In the genomic region with DNA sequence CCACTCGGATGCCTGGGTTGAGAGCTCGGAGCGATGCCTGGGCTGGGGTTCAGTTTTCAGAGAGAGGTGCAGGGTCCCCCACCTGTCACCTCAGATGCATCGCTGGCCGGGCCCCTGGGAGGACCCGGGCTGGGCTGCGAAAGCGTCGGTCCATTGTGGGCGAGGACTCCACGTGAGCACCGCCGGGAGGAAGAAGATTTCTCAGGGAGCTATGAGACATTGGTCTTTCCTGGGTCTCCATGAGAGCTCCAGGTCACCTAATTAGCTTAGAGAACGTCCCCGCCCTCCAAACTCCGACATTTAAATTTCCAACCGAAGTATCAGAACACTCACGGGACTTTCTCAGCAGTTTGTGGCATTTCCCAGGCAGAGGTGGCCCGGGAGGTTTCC, we compare ENCODE assay signal across 11 cellular contexts. TPM values are rescaled to one million over a fixed set of nuclear protein-coding genes. Genes with fewer than 3 reads are reported as not detected.
DNase-seq lines count a peak whose midpoint lies in the region; ATAC-seq and TF ChIP-seq lines count a peak whose summit lies in the region.
"Had no signal": no experiment of that assay in that cellular context is flagged by ENCODE, and none has a peak within 500 bp of the region (broad histone marks: within the 10 kb centered on the region; RNA-seq: fewer than 3 reads in every experiment).

No MANE protein-coding gene starts in this region.

- no peak for TF ChIP-seq CTCF in foreskin fibroblast (IDR thresholded peaks at IDR 0.05; ENCODE audit: low read depth, low read length)
- no peak for TF ChIP-seq CTCF in psoas muscle (IDR thresholded peaks at IDR 0.05)

- H3K4me3 ChIP-seq in CD4-positive, alpha-beta memory T cell (ENCODE audit: low read length in 2 of 2), result no peak overlapping the region
- peak overlapping the region; percentile 51 for H3K4me3 ChIP-seq in HUES64 (ENCODE audit: low read length)
- peak overlapping the region; percentile 22 to 56 for H3K4me3 ChIP-seq in foreskin fibroblast (ENCODE audit: low read depth in 1 of 2, low read length in 2 of 2)
- H3K4me3 ChIP-seq in psoas muscle, result peak overlapping the region; percentile 47
- H3K4me3 ChIP-seq: MG63 had no signal

- peaks cover 5 to 9% (median 7%) of the 10 kb centered on the region in 4 donors for H3K4me1 Mint-ChIP-seq in CD4-positive, alpha-beta memory T cell

- peak overlapping the region in 7 of 8 donors; percentile 13 to 69 (median 59) for H3K4me3 Mint-ChIP-seq in CD4-positive, alpha-beta memory T cell

- no peak overlapping the region for H3K27ac ChIP-seq in CD4-positive, alpha-beta memory T cell (ENCODE audit: low read depth, low read length)
- H3K27ac ChIP-seq in HUES64 (ENCODE audit: low read depth, low read length) (no peak overlapping the region), psoas muscle (no peak overlapping the region)

- WGBS in HUES64, result 3% methylated on average over 19 of the region's 19 CpGs
- WGBS in psoas muscle, 3 donors, result 9 to 21% (median 20%) methylated on average over 19 of the region's 19 CpGs

- peaks cover 4% of the 10 kb centered on the region for H3K4me1 ChIP-seq in CD4-positive, alpha-beta memory T cell (ENCODE audit: insufficient read depth, low read length)
- H3K4me1 ChIP-seq in HUES64 (ENCODE audit: insufficient read depth, low read length) (peaks cover 4% of the 10 kb centered on the region; the same call in 1 of the 2 replicates), psoas muscle (no peaks in the 10 kb centered on the region)

- ATAC-seq in psoas muscle, result no peak
- no peak for ATAC-seq in GM21528 (IDR thresholded peaks at IDR 0.05; ENCODE audit: low FRiP score, unreplicated experiment)

- H3K36me3 Mint-ChIP-seq in CD4-positive, alpha-beta memory T cell, result peaks cover 2 to 14% of the 10 kb centered on the region in 2 donors

- 0 out of 2 replicates have a peak overlapping the region, but pooled peaks have one; percentile 15 for H3K9ac ChIP-seq in HUES64 (ENCODE audit: low read depth, low read length)
- H3K9ac ChIP-seq: SK-N-SH had no signal

- no peak for DNase-seq in CD4-positive, alpha-beta memory T cell
- no peak for DNase-seq in foreskin fibroblast
- DNase-seq in psoas muscle, result no peak
- no peak for DNase-seq in HT-29 (ENCODE audit: low spot score)
- DNase-seq in HPDE6-E6E7 (ENCODE audit: extremely low spot score), result no peak
- no peak for DNase-seq in occipital lobe (lab: John Stamatoyannopoulos, UW)
- DNase-seq: MG63, NCI-H524 treated with DMSO at 0.1 percent for 48 hours, SK-N-SH had no signal

- H3K9me3 Mint-ChIP-seq in CD4-positive, alpha-beta memory T cell, result peaks cover 0 to 4% (median 0%) of the 10 kb centered on the region in 8 donors

- intact Hi-C loops in CD4-positive, alpha-beta memory T cell (cut with micrococcal nuclease), result no loop called here
- intact Hi-C loops in psoas muscle (cut with DNase I), result no loop called here

- POLR2A ChIA-PET in CD4-positive, alpha-beta memory T cell (lab: Charles Lee; ENCODE audit: partially characterized antibody), result no interaction called here

- no peaks in the 10 kb centered on the region for H3K9me3 ChIP-seq in CD4-positive, alpha-beta memory T cell (ENCODE audit: control insufficient read depth in 1 of 2, low read length in 2 of 2)
- H3K9me3 ChIP-seq in HUES64 (ENCODE audit: insufficient read depth, low read depth, low read length) (no peaks in the 10 kb centered on the region), psoas muscle (no peaks in the 10 kb centered on the region)
- H3K9me3 ChIP-seq: MG63, SK-N-SH had no signal

- H3K27me3 Mint-ChIP-seq in CD4-positive, alpha-beta memory T cell, result peaks cover 14 to 20% of the 10 kb centered on the region in 2 donors

- no peaks in the 10 kb centered on the region for H3K27me3 ChIP-seq in CD4-positive, alpha-beta memory T cell (ENCODE audit: insufficient read depth, low read length)
- peaks cover 64% of the 10 kb centered on the region for H3K27me3 ChIP-seq in HUES64 (ENCODE audit: insufficient read depth, low read length)
- H3K27me3 ChIP-seq in psoas muscle (ENCODE audit: insufficient read depth in 3 of 3, low read length in 2 of 3), result peaks cover 0 to 32% (median 12%) of the 10 kb centered on the region in 3 donors
- H3K27me3 ChIP-seq: MG63 had no signal

- CTCF ChIA-PET in CD4-positive, alpha-beta memory T cell (lab: Charles Lee; ENCODE audit: partially characterized antibody), result interaction anchor here (0.6 kb wide), 1 partner anchor 63 kb away, joined by 3 read pairs; no protein-coding TSS in a partner anchor

- no peaks in the 10 kb centered on the region for H3K36me3 ChIP-seq in CD4-positive, alpha-beta memory T cell (ENCODE audit: insufficient read depth, low read length)
- no peaks in the 10 kb centered on the region for H3K36me3 ChIP-seq in HUES64 (ENCODE audit: insufficient read depth, low read length)
- H3K36me3 ChIP-seq in psoas muscle (ENCODE audit: insufficient read depth in 1 of 2, low read depth in 1 of 2), result no peaks in the 10 kb centered on the region
- H3K36me3 ChIP-seq: MG63 had no signal

- H3K27ac Mint-ChIP-seq in CD4-positive, alpha-beta memory T cell, result no peak overlapping the region

RNA-seq across cellular contexts. Expression of gene FBLN7, which starts 2.2 kb away (rescaled TPM):
- 10 to 100 TPM; 34.3 to 37.0 TPM for total RNA-seq in CD4-positive, alpha-beta memory T cell
- polyA plus RNA-seq in CD4-positive, alpha-beta memory T cell, result 10 to 100 TPM; 29.3 to 41.2 TPM
- polyA plus RNA-seq in HUES64 (2013, experiment 1 of 2), result 2.9 TPM
- 6.3 TPM for polyA plus RNA-seq in HUES64 (2013, experiment 2 of 2)
- 1 to 10 TPM in 1 of 4 donors, under 1 TPM in 3; 0.26 to 1.2 (median 0.80) TPM for total RNA-seq in psoas muscle
- under 1 TPM; 0.18 to 0.31 (median 0.23) TPM for polyA plus RNA-seq in psoas muscle
- total RNA-seq in HT-29 (2014; rRNA removed; shearing (Covaris generic)), result 0.03 and 0.05 TPM in 2 replicates
- total RNA-seq in occipital lobe, result 0.62 TPM

Comparison
In these comparisons a context has a peak if more than half of its experiments do, and no peak if none do; other contexts are left out.
1. H3K4me3 ChIP-seq: peak in HUES64 (single experiment), foreskin fibroblast (2 of 2) and psoas muscle (single experiment); none in CD4-positive, alpha-beta memory T cell (0 of 2).
2. RNA of gene FBLN7, which starts 2.2 kb away (total RNA-seq): 34.3 to 37.0 TPM in CD4-positive, alpha-beta memory T cell; 0.26 to 1.2 TPM in psoas muscle, 0.62 TPM in occipital lobe (single experiment) and 0.03 to 0.05 TPM in HT-29; every median in the first group is over 10 times any median in the second.